In genomic region chr20:20360464-20360863, GRCh38 we compare ENCODE assay signal across 8 cellular contexts. TPM values are rescaled to one million over a fixed set of nuclear protein-coding genes. Genes with fewer than 3 reads are reported as not detected.
DNase-seq lines count a peak whose midpoint lies in the region; ATAC-seq, FAIRE-seq and TF ChIP-seq lines count a peak whose summit lies in the region.

No MANE protein-coding gene starts in this region.

- no peak overlapping the region for H3K27ac ChIP-seq in endothelial cell of umbilical vein (ENCODE audit: insufficient read depth, low read depth, low read length)

- DNase-seq in GDM1 (lab: John Stamatoyannopoulos, UW) (peak; percentile 17), HAP-1 (ENCODE audit: low spot score in 2 of 2) (peak; percentile 64 to 66), NCI-H2029 (lab: John Stamatoyannopoulos, UW) (peak; percentile 43), endothelial cell of umbilical vein (ENCODE audit: low read depth, low spot score) (peak; percentile 69), mucosa of descending colon (peak in 2 of 3 donors; percentile 47 to 76), NK-92 (lab: John Stamatoyannopoulos, UW; ENCODE audit: unreplicated experiment) (no peak)

- no TSS peak for BruUV-seq in endothelial cell of umbilical vein (replicated peaks; lab: Mats Ljungman, UMichigan)

- no peaks in the 10 kb centered on the region for H3K79me2 ChIP-seq in endothelial cell of umbilical vein (ENCODE audit: control insufficient read depth, insufficient read depth, low read length)

- CTCF ChIA-PET in endothelial cell of umbilical vein (lab: Charles Lee): interaction anchor here (1.5 to 2.3 kb wide), 2 partner anchors 233 kb away, joined by 7 to 17 read pairs; no protein-coding TSS in a partner anchor

- peak; percentile 97 for ATAC-seq in mucosa of descending colon
- no peak for ATAC-seq in HG02938 (IDR thresholded peaks at IDR 0.05; ENCODE audit: unreplicated experiment)

- H3K4me3 ChIP-seq in HAP-1 (no peak overlapping the region), endothelial cell of umbilical vein (replicated peaks in 1 of 3; ENCODE audit: insufficient read depth in 1 of 3, low read depth in 1 of 3, low read length in 3 of 3) (no peak overlapping the region), mucosa of descending colon (no peak overlapping the region)

- H3K9me1 ChIP-seq in endothelial cell of umbilical vein (replicated peaks; ENCODE audit: control insufficient read depth, extremely low read depth, insufficient read depth, low read length): no peaks in the 10 kb centered on the region

- H2AFZ ChIP-seq in endothelial cell of umbilical vein (ENCODE audit: low read depth, low read length): no peak overlapping the region

- TF ChIP-seq POLR2A in endothelial cell of umbilical vein (IDR thresholded peaks at IDR 0.05; ENCODE audit: low read depth, low read length): no peak

- no peak overlapping the region for H3K9ac ChIP-seq in endothelial cell of umbilical vein (replicated peaks; ENCODE audit: extremely low read depth, insufficient read depth, low read length)

- H3K9me3 ChIP-seq in HAP-1 (no peaks in the 10 kb centered on the region), endothelial cell of umbilical vein (replicated peaks; ENCODE audit: control insufficient read depth, insufficient read depth, low read length) (no peaks in the 10 kb centered on the region), mucosa of descending colon (no peaks in the 10 kb centered on the region)

- in situ Hi-C loops in HAP-1 (cut with MboI; ENCODE audit: low sequenced_read_pairs): loop anchor here (25.0 kb wide), 1 partner anchor 202 kb away; no protein-coding TSS in a partner anchor

- POLR2A ChIA-PET in endothelial cell of umbilical vein (lab: Charles Lee): no interaction called here

- dilution Hi-C loops in endothelial cell of umbilical vein (cut with MboI; ENCODE audit: extremely low pct_ligation_motif_present, low sequenced_read_pairs): no loop called here

- H3K27me3 ChIP-seq in HAP-1 (ENCODE audit: low read depth): peaks cover 39% of the 10 kb centered on the region
- H3K27me3 ChIP-seq in endothelial cell of umbilical vein (ENCODE audit: control insufficient read depth in 2 of 2, insufficient read depth in 2 of 2, low read length in 2 of 2): peaks cover 43 to 54% of the 10 kb centered on the region in 2 experiments

- intact Hi-C loops in endothelial cell of umbilical vein (cut with micrococcal nuclease): loop anchor here (1.0 to 10.0 kb wide), 5 partner anchors 54 to 464 kb away; no protein-coding TSS in a partner anchor
- intact Hi-C loops in mucosa of descending colon (cut with DNase I, micrococcal nuclease): loop anchor here (5.0 to 10.0 kb wide), 2 partner anchors 207 to 214 kb away; no protein-coding TSS in a partner anchor

- FAIRE-seq in TTC549 (lab: Jason Lieb, UNC): peak; percentile 26
- FAIRE-seq in endothelial cell of umbilical vein (lab: Jason Lieb, UNC): peak; percentile 83

- H3K4me2 ChIP-seq in endothelial cell of umbilical vein (ENCODE audit: insufficient read depth, low read length): no peak overlapping the region

- H3K4me1 ChIP-seq in HAP-1: peaks cover 2% of the 10 kb centered on the region; the same call in 1 of the 2 replicates
- no peaks in the 10 kb centered on the region for H3K4me1 ChIP-seq in endothelial cell of umbilical vein (ENCODE audit: control insufficient read depth, extremely low read depth, insufficient read depth, low read length)
- peaks cover 18% of the 10 kb centered on the region for H3K4me1 ChIP-seq in mucosa of descending colon (ENCODE audit: low read depth)

- TF ChIP-seq CTCF in endothelial cell of umbilical vein (IDR thresholded peaks at IDR 0.05; ENCODE audit: extremely low read depth in 1 of 2, insufficient read depth in 1 of 2, low read depth in 1 of 2, low read length in 2 of 2) (peak; percentile 69 to 85), mucosa of descending colon (IDR thresholded peaks at IDR 0.05) (peak; percentile 56)

- H3K36me3 ChIP-seq in HAP-1 (replicated peaks): no peaks in the 10 kb centered on the region
- no peaks in the 10 kb centered on the region for H3K36me3 ChIP-seq in endothelial cell of umbilical vein (ENCODE audit: control insufficient read depth in 2 of 2, extremely low read depth in 1 of 2, insufficient read depth in 2 of 2, low read length in 2 of 2)
- H3K36me3 ChIP-seq in mucosa of descending colon (ENCODE audit: low read depth): no peaks in the 10 kb centered on the region

- H4K20me1 ChIP-seq in endothelial cell of umbilical vein (replicated peaks; ENCODE audit: control insufficient read depth, extremely low read depth, insufficient read depth, low read length): no peaks in the 10 kb centered on the region

TF ChIP-seq in endothelial cell of umbilical vein, 7 proteins besides CTCF, POLR2A, EP300 and RAD21:
- no peak for TF ChIP-seq MYC (IDR thresholded peaks at IDR 0.05; ENCODE audit: low read depth, low read length)
- TF ChIP-seq POLR2AphosphoS5 (IDR thresholded peaks at IDR 0.05; ENCODE audit: insufficient read depth, low read depth, low read length): no peak
- no peak for TF ChIP-seq JUN (IDR thresholded peaks at IDR 0.05; ENCODE audit: borderline replicate concordance, insufficient read depth, insufficient read length, low read depth)
- no peak for TF ChIP-seq FOS (IDR thresholded peaks at IDR 0.05; ENCODE audit: borderline replicate concordance, insufficient read depth, low read length)
- TF ChIP-seq MAX (IDR thresholded peaks at IDR 0.05; ENCODE audit: insufficient read depth, insufficient read length): no peak

RNA-seq across cellular contexts. Expression of gene INSM1, which starts 7.4 kb away (rescaled TPM):
- total RNA-seq in endothelial cell of umbilical vein: not detected in 2 replicates
- not detected in 2 replicates for polyA plus RNA-seq in endothelial cell of umbilical vein
- not detected in 2 replicates for polyA plus RNA-seq in endothelial cell of umbilical vein (2011; cell fraction: cytosol; rRNA removed)
- polyA plus RNA-seq in endothelial cell of umbilical vein (2011; cell fraction: nucleus; rRNA removed): not detected in 2 replicates
- polyA plus RNA-seq in endothelial cell of umbilical vein (2012): not detected in 2 replicates
- polyA minus RNA-seq in endothelial cell of umbilical vein: not detected in 2 replicates
- not detected for polyA minus RNA-seq in endothelial cell of umbilical vein (2011; cell fraction: cytosol; rRNA and poly(A)+ RNA removed)
- not detected in 2 replicates for polyA minus RNA-seq in endothelial cell of umbilical vein (2011; cell fraction: nucleus; rRNA and poly(A)+ RNA removed)
- 1 to 10 TPM in 2 of 3 donors, under 1 TPM in 1; 0.73 to 6.3 (median 2.8) TPM for total RNA-seq in mucosa of descending colon
